8 cellular contexts compared by ENCODE assay signal in the genomic region with DNA sequence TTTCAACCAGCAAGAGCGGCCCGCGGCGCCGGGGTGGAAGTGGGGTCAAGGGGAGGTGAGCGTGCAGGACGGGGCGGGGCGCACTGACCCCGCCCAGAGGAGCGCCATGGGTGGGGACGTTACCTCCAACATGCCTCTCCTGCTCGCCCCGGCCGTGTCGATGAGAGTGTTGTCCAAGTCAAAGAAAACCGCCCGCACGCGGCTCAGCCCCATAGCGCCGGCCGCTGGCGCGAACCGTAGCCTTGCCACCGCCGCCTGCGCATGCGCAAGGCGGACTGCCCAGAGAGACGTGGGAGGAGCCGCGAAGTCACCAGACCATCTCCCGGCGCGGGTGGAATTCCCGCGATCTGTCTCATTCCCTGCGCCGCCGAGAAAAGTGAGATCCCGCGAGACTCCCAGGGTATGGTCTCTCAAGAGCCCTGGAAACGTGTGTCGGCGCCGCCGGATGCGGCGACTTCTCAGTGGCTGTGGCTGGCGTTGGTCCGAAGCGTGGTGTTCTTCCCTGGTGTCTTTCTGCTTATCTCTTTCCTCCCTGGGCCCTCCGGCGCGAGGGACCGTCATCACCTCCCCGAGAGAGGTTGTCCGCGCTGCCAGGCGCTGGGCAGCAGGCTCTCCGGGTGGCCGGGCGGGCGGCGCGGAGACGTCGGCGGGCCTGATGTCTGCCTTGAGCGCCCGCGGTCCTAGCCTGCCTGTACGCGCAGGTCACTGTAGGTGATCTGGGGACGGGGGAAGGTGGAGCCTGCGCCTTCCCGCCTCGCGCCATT. TPM values are rescaled to one million over a fixed set of nuclear protein-coding genes. Genes with fewer than 3 reads are reported as not detected.
A peak's percentile ranks its signal among the peaks of the same experiment; 100 is the strongest.
DNase-seq lines count a peak whose midpoint lies in the region; ATAC-seq, FAIRE-seq and TF ChIP-seq lines count a peak whose summit lies in the region.

A gene with protein sequence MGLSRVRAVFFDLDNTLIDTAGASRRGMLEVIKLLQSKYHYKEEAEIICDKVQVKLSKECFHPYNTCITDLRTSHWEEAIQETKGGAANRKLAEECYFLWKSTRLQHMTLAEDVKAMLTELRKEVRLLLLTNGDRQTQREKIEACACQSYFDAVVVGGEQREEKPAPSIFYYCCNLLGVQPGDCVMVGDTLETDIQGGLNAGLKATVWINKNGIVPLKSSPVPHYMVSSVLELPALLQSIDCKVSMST (minus strand): TSS at position 279 of the 764 bp plus-strand sequence. CDS start 66 bp downstream, at position 213.

- peak within 1 kb of the TSS; percentile 94 to 98 (median 96) for H3K4me3 Mint-ChIP-seq in immature natural killer cell

- FAIRE-seq in bronchial epithelial cell (lab: Jason Lieb, UNC): no peak

- H3K36me3 ChIP-seq in bronchial epithelial cell (ENCODE audit: control insufficient read depth, insufficient read depth, low read length): no peaks in the 10 kb centered on the region

- H3K4me1 Mint-ChIP-seq in immature natural killer cell: peaks cover 19 to 26% of the 10 kb centered on the region in 2 donors

- H3K27me3 Mint-ChIP-seq in immature natural killer cell (ENCODE audit: low read depth in 3 of 3): peaks cover 4 to 19% (median 9%) of the 10 kb centered on the region in 3 donors

- H3K27me3 ChIP-seq in bronchial epithelial cell (ENCODE audit: control insufficient read depth, insufficient read depth, low read length): no peaks in the 10 kb centered on the region

- DNase-seq in AG08396 (ENCODE audit: low spot score) (peak; percentile 99), NCI-H2227 (lab: John Stamatoyannopoulos, UW; ENCODE audit: unreplicated experiment) (peak; percentile 99), bronchial epithelial cell (ENCODE audit: low read depth) (peak; percentile 94), immature natural killer cell (peak; percentile 89 to 90 (median 90)), smooth muscle cell of the brain vasculature (ENCODE audit: low read depth, low spot score) (peak; percentile 96)

- peak; percentile 86 for ATAC-seq in GM18909 (IDR thresholded peaks at IDR 0.05; ENCODE audit: poor library complexity, unreplicated experiment)
- peak; percentile 82 for ATAC-seq in HG03159 (IDR thresholded peaks at IDR 0.05; ENCODE audit: unreplicated experiment)

- TF ChIP-seq CTCF in WI38 (IDR thresholded peaks at IDR 0.05; ENCODE audit: low read depth, low read length): no peak
- peak; percentile 24 for TF ChIP-seq CTCF in bronchial epithelial cell (IDR thresholded peaks at IDR 0.05; ENCODE audit: insufficient read depth, low read length, severe bottlenecking)

- H3K4me3 ChIP-seq in WI38 (ENCODE audit: low read depth, low read length) (peak within 1 kb of the TSS; percentile 92), bronchial epithelial cell (ENCODE audit: low read depth, low read length) (peak within 1 kb of the TSS; percentile 75)

- peaks cover 0 to 3% (median 0%) of the 10 kb centered on the region in 3 donors for H3K36me3 Mint-ChIP-seq in immature natural killer cell

- peak within 1 kb of the TSS; percentile 88 to 97 (median 95) for H3K27ac Mint-ChIP-seq in immature natural killer cell

- H3K9me3 Mint-ChIP-seq in immature natural killer cell: no peaks in the 10 kb centered on the region

RNA-seq across cellular contexts. Expression of the gene that starts here (rescaled TPM):
- 2.4 and 3.4 TPM in 2 replicates for total RNA-seq in bronchial epithelial cell
- polyA plus RNA-seq in immature natural killer cell: 1 to 10 TPM; 2.4 to 4.9 (median 2.5) TPM

Comparison
In these comparisons a context has a peak if more than half of its experiments do, and no peak if none do; other contexts are left out.
1. Peak in every context shown above with its lines: DNase-seq, ATAC-seq and H3K4me3 ChIP-seq.